Comparison of ENCODE assay signal across 30 cellular contexts in the genomic region with DNA sequence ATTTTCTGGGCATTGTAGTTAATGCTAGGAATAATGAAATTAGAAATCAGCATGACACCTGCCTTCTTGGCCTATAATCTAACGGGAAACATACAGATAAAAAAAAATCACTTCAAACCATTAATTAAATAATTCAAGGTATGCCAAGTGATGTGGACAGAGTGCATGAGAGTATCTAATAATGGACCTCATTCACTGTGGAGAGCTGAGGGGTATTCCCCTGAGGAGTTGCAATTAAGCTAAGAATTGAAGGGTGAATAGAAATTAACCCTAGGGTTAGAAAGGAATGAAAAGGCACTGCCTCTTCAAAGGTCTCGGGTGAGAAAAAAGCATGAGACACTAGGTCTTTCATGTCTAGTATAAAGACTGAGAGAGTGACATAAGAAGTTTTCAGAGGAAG.
"Had no signal": no experiment of that assay in that cellular context is flagged by ENCODE, and none has a peak within 500 bp of the region (broad histone marks: within the 10 kb centered on the region; RNA-seq: fewer than 3 reads in every experiment).

No MANE protein-coding gene starts in this region.

- H3K9me3 Mint-ChIP-seq: activated CD8-positive, alpha-beta T cell treated with anti-CD3 and anti-CD28 coated beads for 36 hours; activated naive CD4-positive, alpha-beta T cell treated with anti-CD3 and anti-CD28 coated beads, Interleukin-2, amount 50 U/mL, for 72 hours; activated T-cell treated with anti-CD3 and anti-CD28 coated beads, Interleukin-2, amount 50 U/mL, for 4 hours; activated T-helper 2 cell treated with anti-CD3 and anti-CD28 coated beads, Interferon-gamma antibody, Interleukin-2, Interleukin-4, amounts not matched to agents 10 μg/mL and 5 μg/mL and 100 μg/mL, durations not matched to agents 14 hours and 24 hours and 36 hours; central memory CD8-positive, alpha-beta T cell; dendritic cell treated with granulocyte-macrophage colony-stimulating factor and Interleukin-4, amounts not matched to agents 40 ng/mL and 50 ng/mL, for 4 days had no signal

- H3K4me1 Mint-ChIP-seq: central memory CD8-positive, alpha-beta T cell had no signal

- H3K4me3 ChIP-seq: breast epithelium, esophagus squamous epithelium, heart right ventricle, left lung, lower lobe of right lung, mucosa of descending colon, ovary, prostate gland, skin epidermis, stomach, thyroid gland, upper lobe of right lung had no signal

- DNase-seq: activated CD4-positive, alpha-beta T cell treated with anti-CD3 and anti-CD28 coated beads, Interleukin-2, amount 50 U/mL, for 1 hour; activated CD4-positive, CD25-positive, alpha-beta regulatory T cell treated with anti-CD3 and anti-CD28 coated beads, Interleukin-2, amount 50 U/mL, for 72 hours; activated CD8-positive, alpha-beta T cell treated with anti-CD3 and anti-CD28 coated beads for 36 hours; activated naive CD4-positive, alpha-beta T cell; activated T-cell treated with anti-CD3 and anti-CD28 coated beads, Interleukin-2, amount 50 U/mL, for 4 hours; effector CD4-positive, alpha-beta T cell; esophagus squamous epithelium; foreskin melanocyte; heart right ventricle; left lung; lower lobe of right lung; mesenchymal stem cell; mucosa of descending colon; ovary; retina; stimulated activated CD4-positive, alpha-beta T cell treated with anti-CD3 and anti-CD28 coated beads, Interleukin-12 subunit alpha, Interleukin-12 subunit beta, amount 100 ng/mL, for 4 hours; stimulated activated CD4-positive, alpha-beta T cell treated with anti-CD3 and anti-CD28 coated beads, Interleukin-4, amount 100 ng/mL, for 1 hour; stomach; T-helper 2 cell; thyroid gland; upper lobe of right lung had no signal

- H3K4me3 Mint-ChIP-seq: activated CD8-positive, alpha-beta T cell treated with anti-CD3 and anti-CD28 coated beads for 36 hours; activated T-cell treated with anti-CD3 and anti-CD28 coated beads, Interleukin-2, amount 50 U/mL, for 4 hours; central memory CD8-positive, alpha-beta T cell; dendritic cell treated with granulocyte-macrophage colony-stimulating factor and Interleukin-4, amounts not matched to agents 40 ng/mL and 50 ng/mL, for 4 days; natural killer cell treated with Interleukin-12 subunit alpha and Interleukin-12 subunit beta and Interleukin-15 and Interleukin-18, amount 100 ng/mL, for 72 hours had no signal

- H3K27me3 ChIP-seq: breast epithelium, esophagus squamous epithelium, heart right ventricle, left lung, ovary, stomach, thyroid gland had no signal

- H3K27ac ChIP-seq: epithelial cell of prostate, esophagus squamous epithelium, heart right ventricle, left lung, lower lobe of right lung, ovary, prostate gland, skin epidermis, stomach, thyroid gland, upper lobe of right lung had no signal

- H3K27ac Mint-ChIP-seq: activated CD8-positive, alpha-beta T cell treated with anti-CD3 and anti-CD28 coated beads for 36 hours; activated naive CD4-positive, alpha-beta T cell treated with anti-CD3 and anti-CD28 coated beads, Interleukin-2, amount 50 U/mL, for 72 hours; activated T-helper 2 cell treated with anti-CD3 and anti-CD28 coated beads, Interferon-gamma antibody, Interleukin-2, Interleukin-4, amounts not matched to agents 10 μg/mL and 5 μg/mL and 100 μg/mL, durations not matched to agents 14 hours and 24 hours and 36 hours; dendritic cell treated with granulocyte-macrophage colony-stimulating factor and Interleukin-4, amounts not matched to agents 40 ng/mL and 50 ng/mL, for 4 days; natural killer cell treated with Interleukin-12 subunit alpha and Interleukin-12 subunit beta and Interleukin-15 and Interleukin-18, amount 100 ng/mL, for 72 hours had no signal

- H3K36me3 ChIP-seq: breast epithelium, esophagus squamous epithelium, heart right ventricle, left lung, lower lobe of right lung, ovary, prostate gland, stomach, thyroid gland, upper lobe of right lung had no signal

- H3K27me3 Mint-ChIP-seq: activated CD8-positive, alpha-beta T cell treated with anti-CD3 and anti-CD28 coated beads for 36 hours; central memory CD8-positive, alpha-beta T cell; dendritic cell treated with granulocyte-macrophage colony-stimulating factor and Interleukin-4, amounts not matched to agents 40 ng/mL and 50 ng/mL, for 4 days; natural killer cell treated with Interleukin-12 subunit alpha and Interleukin-12 subunit beta and Interleukin-15 and Interleukin-18, amount 100 ng/mL, for 72 hours had no signal

- H3K9me3 ChIP-seq: breast epithelium, esophagus squamous epithelium, left lung, lower lobe of right lung, mucosa of descending colon, ovary, prostate gland, stomach, thyroid gland, upper lobe of right lung had no signal

- H3K36me3 Mint-ChIP-seq: natural killer cell treated with Interleukin-12 subunit alpha and Interleukin-12 subunit beta and Interleukin-15 and Interleukin-18, amount 100 ng/mL, for 72 hours had no signal

- H3K4me1 ChIP-seq: breast epithelium, esophagus squamous epithelium, left lung, lower lobe of right lung, prostate gland, stomach, upper lobe of right lung had no signal
